Comparison of ENCODE assay signal across 19 cellular contexts in the genomic region with DNA sequence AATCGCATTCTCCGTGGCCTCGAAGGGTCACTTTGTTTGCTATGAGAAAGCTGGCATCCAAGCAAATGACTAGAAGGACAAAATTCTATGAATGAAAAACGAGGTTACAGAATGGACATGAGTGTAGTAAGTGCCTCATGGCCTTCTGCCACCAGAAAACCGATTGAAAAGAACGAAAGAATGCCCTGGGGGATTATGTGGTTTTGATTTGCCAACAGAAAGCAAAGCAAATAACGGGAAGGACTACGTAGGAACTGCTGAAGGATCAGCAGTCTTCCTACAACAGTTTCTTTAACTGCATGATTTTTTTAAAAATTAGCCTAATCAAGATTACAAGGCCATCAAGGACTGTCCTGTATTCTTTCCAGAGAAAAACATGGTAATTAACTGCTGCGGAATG. TPM values are rescaled to one million over a fixed set of nuclear protein-coding genes. Genes with fewer than 3 reads are reported as not detected.
DNase-seq lines count a peak whose midpoint lies in the region; ATAC-seq and TF ChIP-seq lines count a peak whose summit lies in the region.
"Had no signal": no experiment of that assay in that cellular context is flagged by ENCODE, and none has a peak within 500 bp of the region (broad histone marks: within the 10 kb centered on the region; RNA-seq: fewer than 3 reads in every experiment).

No MANE protein-coding gene starts in this region.

- H3K4me2 ChIP-seq in PC-3 (ENCODE audit: low read length) (no peak overlapping the region), mammary epithelial cell (ENCODE audit: insufficient read depth, low read depth, low read length) (no peak overlapping the region)

- H3K36me3 ChIP-seq in PC-3 (ENCODE audit: low read depth, low read length) (no peaks in the 10 kb centered on the region), mammary epithelial cell (ENCODE audit: insufficient read depth, low read length) (no peaks in the 10 kb centered on the region)

- intact Hi-C loops in PC-3 (cut with micrococcal nuclease) (no loop called here), mammary epithelial cell (cut with micrococcal nuclease) (no loop called here)

- H3K79me2 ChIP-seq in PC-3 (ENCODE audit: low read length) (no peaks in the 10 kb centered on the region), mammary epithelial cell (ENCODE audit: insufficient read depth, low read length) (no peaks in the 10 kb centered on the region)

- DNase-seq in DMS153 (lab: John Stamatoyannopoulos, UW) (peak; percentile 5), PC-3 (peak; percentile 29), mammary epithelial cell (peak; percentile 4), myocyte (ENCODE audit: low read depth) (peak; percentile 9), NCI-H1048 (lab: John Stamatoyannopoulos, UW) (no peak), NCI-H187 treated with DMSO at 0.1 percent for 48 hours (lab: John Stamatoyannopoulos, UW) (no peak)
- DNase-seq in activated CD4-positive, alpha-beta T cell treated with anti-CD3 and anti-CD28 coated beads, Interleukin-2, amount 50 U/mL, for 48 hours = no peak
- DNase-seq: Caco-2, DMS79, HCEC 1CT, Karpas-422, NCI-H446 treated with DMSO at 0.1 percent for 48 hours, NCI-H748 treated with DMSO at 0.1 percent for 48 hours, Right ventricle myocardium superior had no signal

- H3K9ac ChIP-seq in PC-3 (ENCODE audit: low read length) (no peak overlapping the region), mammary epithelial cell (ENCODE audit: insufficient read depth, low read length) (no peak overlapping the region)

- no peak for ATAC-seq in PC-3
- ATAC-seq: GM12878, Panc1 had no signal

- H3K27me3 ChIP-seq in PC-3 (ENCODE audit: low read length) = no peaks in the 10 kb centered on the region
- no peaks in the 10 kb centered on the region for H3K27me3 ChIP-seq in mammary epithelial cell (ENCODE audit: insufficient read depth, low read length)

- no peaks in the 10 kb centered on the region for H3F3A ChIP-seq in PC-3 (ENCODE audit: low read length, unreplicated experiment)

- H4K20me1 ChIP-seq in PC-3 (ENCODE audit: low read length) (no peaks in the 10 kb centered on the region), mammary epithelial cell (ENCODE audit: insufficient read depth, low read length) (no peaks in the 10 kb centered on the region)

- 42% methylated on average over 9 of the region's 9 CpGs for WGBS in mammary epithelial cell (ENCODE audit: low coverage, missing lambda C conversion rate)

- BruUV-seq in PC-3 (replicated peaks; lab: Mats Ljungman, UMichigan) = no TSS peak
- no TSS peak for BruUV-seq in mammary epithelial cell (replicated peaks; lab: Mats Ljungman, UMichigan)

- no peak overlapping the region for H2AFZ ChIP-seq in PC-3 (ENCODE audit: low read length)
- no peak overlapping the region for H2AFZ ChIP-seq in mammary epithelial cell (ENCODE audit: low read depth, low read length)

- H3K4me1 ChIP-seq in PC-3 (ENCODE audit: insufficient read depth, low read length) (no peaks in the 10 kb centered on the region), mammary epithelial cell (ENCODE audit: insufficient read depth, low read length) (no peaks in the 10 kb centered on the region)
- H3K4me1 ChIP-seq: Caco-2 had no signal

- H3K9me2 ChIP-seq in PC-3 (replicated peaks; ENCODE audit: low read length) = no peaks in the 10 kb centered on the region

- no peaks in the 10 kb centered on the region for H3K9me3 ChIP-seq in PC-3 (ENCODE audit: low read length)
- H3K9me3 ChIP-seq in mammary epithelial cell (replicated peaks; ENCODE audit: insufficient read depth, low read length) = no peaks in the 10 kb centered on the region
- H3K9me3 ChIP-seq: Caco-2 had no signal

- dilution Hi-C loops in mammary epithelial cell (cut with HindIII; ENCODE audit: low sequenced_read_pairs) = no loop called here

- POLR2A ChIA-PET in PC-3 (lab: Charles Lee; ENCODE audit: unreplicated experiment) = no interaction called here

- CTCF ChIA-PET in PC-3 (lab: Charles Lee) = no interaction called here
- CTCF ChIA-PET in mammary epithelial cell (lab: Charles Lee; ENCODE audit: low non-redundant PET) = no interaction called here

- H3K27ac ChIP-seq in PC-3 (ENCODE audit: low read length) (no peak overlapping the region), mammary epithelial cell (ENCODE audit: insufficient read depth, low read depth, low read length) (no peak overlapping the region)

- H3K4me3 ChIP-seq in PC-3 (ENCODE audit: low read length) (no peak overlapping the region), mammary epithelial cell (replicated peaks in 1 of 3; ENCODE audit: insufficient read depth in 1 of 3, low read depth in 2 of 3, low read length in 3 of 3) (no peak overlapping the region)
- H3K4me3 ChIP-seq: GM12878 had no signal

- TF ChIP-seq CTCF in PC-3 (conservative IDR thresholded peaks at IDR 0.05; ENCODE audit: low read depth, low read length) (no peak), mammary epithelial cell (conservative IDR thresholded peaks at IDR 0.05 in 1 of 2, IDR thresholded peaks at IDR 0.05 in 1 of 2; ENCODE audit: extremely low read depth in 1 of 2, insufficient read depth in 1 of 2, low read depth in 1 of 2, low read length in 2 of 2) (no peak)

- in situ Hi-C loops in mammary epithelial cell (cut with MboI; ENCODE audit: low sequenced_read_pairs in 2 of 2) = no loop called here

RNA-seq across cellular contexts. Expression of gene NRK, which starts 50.6 kb away (rescaled TPM):
- total RNA-seq in PC-3 (2014; rRNA removed) (0.73 and 0.86 TPM in 2 replicates), mammary epithelial cell (1 to 10 TPM in 1 of 2 donors, not detected in 1; 1.5 TPM), myocyte (not detected in 2 replicates)
- polyA plus RNA-seq in mammary epithelial cell = 0.54 TPM
- 2.0 TPM for polyA minus RNA-seq in mammary epithelial cell
- polyA plus RNA-seq in myocyte (2012) = not detected
- total RNA-seq: A673, G401 had no signal
- polyA plus RNA-seq: CD14-positive monocyte, GM12878 had no signal

Comparison
In these comparisons a context has a peak if more than half of its experiments do, and no peak if none do; other contexts are left out.
1. DNase-seq: peak in DMS153 (single experiment), PC-3 (single experiment), mammary epithelial cell (single experiment) and myocyte (single experiment); none in NCI-H1048 (single experiment), activated CD4-positive, alpha-beta T cell treated with anti-CD3 and anti-CD28 coated beads, Interleukin-2, amount 50 U/mL, for 48 hours (0 of 2) and NCI-H187 treated with DMSO at 0.1 percent for 48 hours (single experiment).